Comparison of ENCODE assay signal across 1 cellular context in the genomic region with DNA sequence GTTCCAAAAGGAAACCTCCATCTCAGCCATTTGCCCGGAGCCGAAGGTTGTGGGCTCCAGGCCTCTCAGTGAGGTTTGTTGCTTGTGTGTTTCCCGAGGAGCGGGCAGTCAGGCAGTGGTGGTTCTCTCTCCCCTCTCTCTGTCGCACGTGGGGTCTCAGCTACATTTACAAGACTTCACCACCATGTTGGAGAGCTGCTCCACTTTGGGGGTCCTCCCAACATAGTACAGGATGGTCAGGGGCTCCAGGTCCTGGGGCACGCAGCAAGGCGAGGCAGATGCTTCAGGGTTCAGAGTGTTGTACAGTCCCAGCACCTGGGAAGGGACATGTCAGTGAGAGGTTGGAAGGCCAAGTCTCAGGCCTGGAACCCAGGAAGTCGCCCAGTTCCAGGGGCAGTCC.
TF ChIP-seq lines count a peak whose summit lies in the region.

No MANE protein-coding gene starts in this region.

TF ChIP-seq in H1, 55 proteins besides CTCF, POLR2A, EP300 and RAD21:
- no peak for TF ChIP-seq EZH2 (IDR thresholded peaks at IDR 0.05; ENCODE audit: low read depth, low read length, severe bottlenecking)
- TF ChIP-seq CTBP2 (IDR thresholded peaks at IDR 0.05; ENCODE audit: borderline replicate concordance, insufficient read depth, insufficient read length, low read length): no peak
- TF ChIP-seq CBX5 (IDR thresholded peaks at IDR 0.05; ENCODE audit: low read depth, low read length): no peak
- TF ChIP-seq GABPA (IDR thresholded peaks at IDR 0.05; ENCODE audit: borderline replicate concordance, insufficient read depth, low read length): no peak
- no peak for TF ChIP-seq ATF3 (IDR thresholded peaks at IDR 0.05; ENCODE audit: insufficient read depth, low read depth, low read length)
- TF ChIP-seq EGR1 (IDR thresholded peaks at IDR 0.05; ENCODE audit: borderline replicate concordance, low read depth, low read length): no peak
- no peak for TF ChIP-seq KDM1A (IDR thresholded peaks at IDR 0.05; ENCODE audit: borderline replicate concordance, low read length)
- no peak for TF ChIP-seq GTF2F1 (IDR thresholded peaks at IDR 0.05; ENCODE audit: borderline replicate concordance, low read depth, low read length)
- TF ChIP-seq KDM4A (IDR thresholded peaks at IDR 0.05; ENCODE audit: low read depth, low read length, severe bottlenecking): no peak
- TF ChIP-seq SUZ12 (IDR thresholded peaks at IDR 0.05; ENCODE audit: low read length): no peak
- no peak for TF ChIP-seq YY1 (IDR thresholded peaks at IDR 0.05; ENCODE audit: low read depth, low read length)
- TF ChIP-seq BRCA1 (IDR thresholded peaks at IDR 0.05; ENCODE audit: low read depth, low read length): no peak
- no peak for TF ChIP-seq CHD7 (IDR thresholded peaks at IDR 0.05; ENCODE audit: insufficient replicate concordance, low read length)
